22 cellular contexts compared by ENCODE assay signal in the genomic region with DNA sequence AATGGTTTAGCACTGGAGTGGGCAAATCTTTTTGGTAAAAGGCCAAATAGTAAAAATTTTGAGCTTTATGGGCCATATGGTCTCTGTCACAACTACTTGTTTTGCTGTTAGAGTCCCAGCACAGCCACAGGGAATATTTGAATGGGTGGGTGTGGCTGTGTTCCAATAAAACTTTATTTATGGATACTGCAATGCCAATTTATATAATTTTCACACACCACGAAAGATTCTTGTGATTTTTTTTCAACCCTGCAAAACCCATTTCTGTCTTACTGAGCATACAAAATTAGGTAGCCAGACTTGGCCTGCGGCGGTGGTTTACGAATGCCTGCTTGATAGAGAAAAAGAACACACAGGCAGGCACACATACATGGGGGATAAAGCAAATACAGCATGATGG.
"Had no signal": no experiment of that assay in that cellular context is flagged by ENCODE, and none has a peak within 500 bp of the region (broad histone marks: within the 10 kb centered on the region; RNA-seq: fewer than 3 reads in every experiment).

No MANE protein-coding gene starts in this region.

- H3K27ac Mint-ChIP-seq: activated naive CD8-positive, alpha-beta T cell; activated T-cell treated with anti-CD3 and anti-CD28 coated beads, Interleukin-2, amount 50 U/mL, for 24 hours; activated T-helper 17 cell treated with anti-CD3 and anti-CD28 coated beads, Interleukin-2, amount 50 U/mL, for 72 hours; T-helper 2 cell treated with Interferon-gamma antibody and Interleukin-4, amounts not matched to agents 5 μg/mL and 100 μg/mL, for 36 hours had no signal

- H3K4me3 ChIP-seq: adrenal gland, ascending aorta, left ventricle myocardium inferior, prostate gland, right atrium auricular region, thyroid gland, upper lobe of right lung had no signal

- DNase-seq: activated CD8-positive, alpha-beta memory T cell treated with anti-CD3 and anti-CD28 coated beads for 24 hours; activated CD8-positive, alpha-beta memory T cell treated with anti-CD3 and anti-CD28 coated beads, Interleukin-2, amount 50 U/mL, for 4 hours; activated T-cell treated with anti-CD3 and anti-CD28 coated beads, Interleukin-2, amount 50 U/mL, for 24 hours; adrenal gland; central memory CD4-positive, alpha-beta T cell; dermis blood vessel endothelial cell; effector CD8-positive, alpha-beta T cell; hippocampal formation; left ventricle myocardium inferior; naive thymus-derived CD8-positive, alpha-beta T cell; stimulated activated CD4-positive, alpha-beta T cell treated with anti-CD3 and anti-CD28 coated beads, Interleukin-4, amount 100 ng/mL, for 24 hours; stimulated activated naive CD8-positive, alpha-beta T cell treated with anti-CD3 and anti-CD28 coated beads, Interleukin-15, Interleukin-2, amounts not matched to agents 100 U/mL and 50 U/mL, for 24 hours; thyroid gland; upper lobe of right lung had no signal

- H3K4me1 Mint-ChIP-seq: activated T-helper 17 cell treated with anti-CD3 and anti-CD28 coated beads, Interleukin-2, amount 50 U/mL, for 72 hours had no signal

- H3K4me3 Mint-ChIP-seq: activated naive CD8-positive, alpha-beta T cell; activated T-cell treated with anti-CD3 and anti-CD28 coated beads, Interleukin-2, amount 50 U/mL, for 24 hours; activated T-helper 17 cell treated with anti-CD3 and anti-CD28 coated beads, Interleukin-2, amount 50 U/mL, for 72 hours; naive thymus-derived CD8-positive, alpha-beta T cell; T-helper 2 cell treated with Interferon-gamma antibody and Interleukin-4, amounts not matched to agents 5 μg/mL and 100 μg/mL, for 36 hours had no signal

- H3K27me3 Mint-ChIP-seq: activated naive CD8-positive, alpha-beta T cell; activated T-cell treated with anti-CD3 and anti-CD28 coated beads, Interleukin-2, amount 50 U/mL, for 24 hours; activated T-helper 17 cell treated with anti-CD3 and anti-CD28 coated beads, Interleukin-2, amount 50 U/mL, for 72 hours; naive thymus-derived CD8-positive, alpha-beta T cell had no signal

- FAIRE-seq: frontal cortex, TTC549 had no signal

- H3K36me3 Mint-ChIP-seq: activated naive CD8-positive, alpha-beta T cell had no signal

- H3K9me3 Mint-ChIP-seq: activated T-cell treated with anti-CD3 and anti-CD28 coated beads, Interleukin-2, amount 50 U/mL, for 24 hours; activated T-helper 17 cell treated with anti-CD3 and anti-CD28 coated beads, Interleukin-2, amount 50 U/mL, for 72 hours; naive thymus-derived CD8-positive, alpha-beta T cell; T-helper 2 cell treated with Interferon-gamma antibody and Interleukin-4, amounts not matched to agents 5 μg/mL and 100 μg/mL, for 36 hours had no signal

- H3K9me3 ChIP-seq: adrenal gland, ascending aorta, left ventricle myocardium inferior, prostate gland, right atrium auricular region, thyroid gland, upper lobe of right lung had no signal

- H3K27ac ChIP-seq: adrenal gland, ascending aorta, left ventricle myocardium inferior, prostate gland, right atrium auricular region, thyroid gland, upper lobe of right lung had no signal

- ATAC-seq: activated T-helper 17 cell treated with anti-CD3 and anti-CD28 coated beads, Interleukin-2, amount 50 U/mL, for 72 hours; naive thymus-derived CD8-positive, alpha-beta T cell; stimulated activated naive CD8-positive, alpha-beta T cell treated with anti-CD3 and anti-CD28 coated beads, Interleukin-15, Interleukin-2, amounts not matched to agents 100 U/mL and 50 U/mL, for 24 hours; upper lobe of right lung had no signal

- H3K4me1 ChIP-seq: prostate gland, right atrium auricular region, thyroid gland, upper lobe of right lung had no signal
